Comparison of ENCODE assay signal across 30 cellular contexts in the genomic region with DNA sequence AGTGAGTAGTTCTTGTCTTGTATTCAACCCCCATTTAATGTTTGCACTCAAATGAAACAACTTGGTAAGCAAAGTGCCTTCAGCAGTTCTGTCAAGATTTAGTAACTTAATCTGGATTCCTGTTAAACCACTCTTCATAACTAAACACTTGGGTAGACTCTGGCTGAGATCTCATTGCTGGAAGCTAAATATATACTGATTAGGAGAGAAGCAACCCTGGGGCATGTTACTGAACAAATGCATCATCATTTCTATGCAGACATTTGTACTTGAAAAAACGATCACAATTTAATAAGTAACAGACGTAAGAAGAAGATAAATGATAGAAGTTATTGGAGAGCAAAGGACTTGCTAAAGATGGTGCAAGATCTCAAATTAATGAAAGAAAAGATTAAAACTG.
"Had no signal": no experiment of that assay in that cellular context is flagged by ENCODE, and none has a peak within 500 bp of the region (broad histone marks: within the 10 kb centered on the region; RNA-seq: fewer than 3 reads in every experiment).

No MANE protein-coding gene starts in this region.

- H3K9ac ChIP-seq: KMS-11 had no signal

- H3K4me3 ChIP-seq: adrenal gland, breast epithelium, MG63, SK-N-MC had no signal

- H3K36me3 ChIP-seq: adrenal gland, breast epithelium, MG63 had no signal

- H3K9me3 ChIP-seq: adrenal gland, breast epithelium, MG63 had no signal

- H3K27me3 ChIP-seq: adrenal gland, breast epithelium, MG63 had no signal

- H3K27ac ChIP-seq: adrenal gland, breast epithelium, KMS-11, SK-N-MC, VCaP had no signal

- H3K4me2 ChIP-seq: KMS-11 had no signal

- H3K4me1 ChIP-seq: adrenal gland, breast epithelium had no signal

- DNase-seq: activated CD4-positive, alpha-beta T cell treated with anti-CD3 and anti-CD28 coated beads for 4 hours; activated CD4-positive, CD25-positive, alpha-beta regulatory T cell; activated CD8-positive, alpha-beta memory T cell treated with anti-CD3 and anti-CD28 coated beads, Interleukin-2, amount 50 U/mL, for 4 hours; activated CD8-positive, alpha-beta T cell treated with anti-CD3 and anti-CD28 coated beads for 36 hours; activated naive CD4-positive, alpha-beta T cell treated with anti-CD3 and anti-CD28 coated beads, Interleukin-2, amount 50 U/mL, for 16 hours; activated naive CD8-positive, alpha-beta T cell treated with anti-CD3 and anti-CD28 coated beads, Interleukin-2, amount 10 ng/mL, durations not matched to agents 7 days and 5 days; activated T-cell treated with anti-CD3 and anti-CD28 coated beads, Interleukin-2, amount 50 U/mL, for 72 hours; adrenal gland; anterior cingulate cortex; caudate nucleus; MG63; MV-4-11; NCI-H1092 treated with DMSO at 0.1 percent for 48 hours; NCI-H1436; NCI-H1694 treated with DMSO at 0.1 percent for 48 hours; NCI-H2029 treated with DMSO at 0.1 percent for 48 hours; NCI-H2171; NCI-H2227 treated with DMSO at 0.1 percent for 48 hours; NCI-H446 treated with DMSO at 0.1 percent for 48 hours; NCI-H526 treated with DMSO at 0.1 percent for 48 hours; NCI-H82; NK-92 treated with Interleukin-12 subunit alpha and Interleukin-12 subunit beta, amount 100 ng/mL, for 24 hours; RPMI8226; T-cell; T-helper 2 cell; T1000 had no signal
